10 cellular contexts compared by ENCODE assay signal in the genomic region with DNA sequence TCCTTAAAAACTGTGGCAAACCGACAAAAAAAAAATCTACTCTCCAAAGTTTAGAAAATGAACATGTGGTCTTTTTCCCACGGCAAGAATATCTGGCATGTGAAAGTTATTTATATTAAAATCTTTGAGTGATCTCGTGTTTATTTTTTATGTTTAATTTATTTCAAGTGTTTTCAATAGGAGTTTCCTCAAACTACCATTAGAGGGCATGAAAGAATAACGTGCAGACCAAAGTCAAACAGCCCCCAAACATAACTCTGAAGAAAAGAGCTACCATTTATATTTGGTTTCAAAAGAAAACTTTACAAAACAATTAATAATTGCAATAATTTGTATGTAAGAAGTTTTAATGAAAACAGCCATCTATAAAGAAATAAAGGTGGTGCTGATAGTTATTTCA.
DNase-seq lines count a peak whose midpoint lies in the region; FAIRE-seq and TF ChIP-seq lines count a peak whose summit lies in the region.
"Had no signal": no experiment of that assay in that cellular context is flagged by ENCODE, and none has a peak within 500 bp of the region (broad histone marks: within the 10 kb centered on the region; RNA-seq: fewer than 3 reads in every experiment).

No MANE protein-coding gene starts in this region.

- H3K27ac ChIP-seq in VCaP = no peak overlapping the region
- no peak overlapping the region for H3K27ac ChIP-seq in vagina
- H3K27ac ChIP-seq: HL-60 had no signal

- H3K4me1 ChIP-seq in vagina = no peaks in the 10 kb centered on the region

- H3K9me3 ChIP-seq in vagina = no peaks in the 10 kb centered on the region

- no peak overlapping the region for H3K4me3 ChIP-seq in kidney epithelial cell (ENCODE audit: low read depth, low read length)
- no peak overlapping the region for H3K4me3 ChIP-seq in vagina

- no peak overlapping the region for H3K27ac Mint-ChIP-seq in activated CD4-positive, alpha-beta memory T cell treated with anti-CD3 and anti-CD28 coated beads, Interleukin-2, amount 10 ng/mL, durations not matched to agents 7 days and 5 days
- H3K27ac Mint-ChIP-seq: effector memory CD8-positive, alpha-beta T cell had no signal

- no peaks in the 10 kb centered on the region for H3K36me3 Mint-ChIP-seq in activated CD4-positive, alpha-beta memory T cell treated with anti-CD3 and anti-CD28 coated beads, Interleukin-2, amount 10 ng/mL, durations not matched to agents 7 days and 5 days (ENCODE audit: low read depth)

- no peak for TF ChIP-seq POLR2A in vagina (IDR thresholded peaks at IDR 0.05)
- no peak for TF ChIP-seq POLR2A in GM12891 (IDR thresholded peaks at IDR 0.05; ENCODE audit: low read depth, low read length)

- no peaks in the 10 kb centered on the region for H3K9me3 Mint-ChIP-seq in activated CD4-positive, alpha-beta memory T cell treated with anti-CD3 and anti-CD28 coated beads, Interleukin-2, amount 10 ng/mL, durations not matched to agents 7 days and 5 days
- H3K9me3 Mint-ChIP-seq: effector memory CD8-positive, alpha-beta T cell had no signal

- H3K27me3 Mint-ChIP-seq in activated CD4-positive, alpha-beta memory T cell treated with anti-CD3 and anti-CD28 coated beads, Interleukin-2, amount 10 ng/mL, durations not matched to agents 7 days and 5 days = no peaks in the 10 kb centered on the region
- H3K27me3 Mint-ChIP-seq: effector memory CD8-positive, alpha-beta T cell had no signal

- no peak for FAIRE-seq in GM12891 (lab: Jason Lieb, UNC)

- peak; percentile 71 for TF ChIP-seq CTCF in VCaP (conservative IDR thresholded peaks at IDR 0.05)
- peak; percentile 31 for TF ChIP-seq CTCF in kidney epithelial cell (IDR thresholded peaks at IDR 0.05; ENCODE audit: insufficient read depth, low read length, poor library complexity, severe bottlenecking)
- no peak for TF ChIP-seq CTCF in vagina (IDR thresholded peaks at IDR 0.05)

- H3K4me1 Mint-ChIP-seq in activated CD4-positive, alpha-beta memory T cell treated with anti-CD3 and anti-CD28 coated beads, Interleukin-2, amount 10 ng/mL, durations not matched to agents 7 days and 5 days = no peaks in the 10 kb centered on the region

- H3K36me3 ChIP-seq in kidney epithelial cell (ENCODE audit: control insufficient read depth, insufficient read depth, low read length) (no peaks in the 10 kb centered on the region), vagina (no peaks in the 10 kb centered on the region)

- intact Hi-C loops in vagina (cut with DNase I) = no loop called here

- CTCF ChIA-PET in HEK293T (lab: Yijun Ruan, JAX) = interaction anchor here (0.7 to 1.4 kb wide), 2 partner anchors 72 to 500 kb away, joined by 3 to 4 read pairs; no protein-coding TSS in a partner anchor
- CTCF ChIA-PET in activated CD4-positive, alpha-beta memory T cell treated with anti-CD3 and anti-CD28 coated beads, Interleukin-2, amount 10 ng/mL, durations not matched to agents 7 days and 5 days (lab: Charles Lee) = no interaction called here

- DNase-seq in AG20443 (ENCODE audit: low spot score) (peak; percentile 41), HEK293T (ENCODE audit: extremely low spot score) (peak; percentile 12), kidney epithelial cell (ENCODE audit: low read depth) (no peak), vagina (ENCODE audit: extremely low spot score in 2 of 2) (no peak), GM12891 (ENCODE audit: insufficient read length, low spot score) (no peak), NOMO-1 treated with dmso at 0.1 percent for 144 hours (lab: John Stamatoyannopoulos, UW; ENCODE audit: unreplicated experiment) (no peak)
- no peak for DNase-seq in activated CD4-positive, alpha-beta memory T cell treated with anti-CD3 and anti-CD28 coated beads, Interleukin-2, amount 10 ng/mL, durations not matched to agents 7 days and 5 days
- DNase-seq: effector memory CD8-positive, alpha-beta T cell had no signal

- no peaks in the 10 kb centered on the region for H3K27me3 ChIP-seq in kidney epithelial cell (ENCODE audit: control insufficient read depth, insufficient read depth, low read length)
- no peaks in the 10 kb centered on the region for H3K27me3 ChIP-seq in vagina

- POLR2A ChIA-PET in HEK293T (lab: Yijun Ruan, JAX) = no interaction called here
- POLR2A ChIA-PET in activated CD4-positive, alpha-beta memory T cell treated with anti-CD3 and anti-CD28 coated beads, Interleukin-2, amount 10 ng/mL, durations not matched to agents 7 days and 5 days (lab: Charles Lee) = no interaction called here

- no peak overlapping the region for H3K4me3 Mint-ChIP-seq in activated CD4-positive, alpha-beta memory T cell treated with anti-CD3 and anti-CD28 coated beads, Interleukin-2, amount 10 ng/mL, durations not matched to agents 7 days and 5 days
- H3K4me3 Mint-ChIP-seq: effector memory CD8-positive, alpha-beta T cell had no signal

TF ChIP-seq in HEK293T, 16 proteins besides CTCF, POLR2A, EP300 and RAD21:
- TF ChIP-seq, protein P1, sequence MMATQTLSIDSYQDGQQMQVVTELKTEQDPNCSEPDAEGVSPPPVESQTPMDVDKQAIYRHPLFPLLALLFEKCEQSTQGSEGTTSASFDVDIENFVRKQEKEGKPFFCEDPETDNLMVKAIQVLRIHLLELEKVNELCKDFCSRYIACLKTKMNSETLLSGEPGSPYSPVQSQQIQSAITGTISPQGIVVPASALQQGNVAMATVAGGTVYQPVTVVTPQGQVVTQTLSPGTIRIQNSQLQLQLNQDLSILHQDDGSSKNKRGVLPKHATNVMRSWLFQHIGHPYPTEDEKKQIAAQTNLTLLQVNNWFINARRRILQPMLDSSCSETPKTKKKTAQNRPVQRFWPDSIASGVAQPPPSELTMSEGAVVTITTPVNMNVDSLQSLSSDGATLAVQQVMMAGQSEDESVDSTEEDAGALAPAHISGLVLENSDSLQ (IDR thresholded peaks at IDR 0.05) = no peak

TF ChIP-seq in GM12891, 5 proteins besides CTCF, POLR2A, EP300 and RAD21:
- TF ChIP-seq PAX5 (IDR thresholded peaks at IDR 0.05; ENCODE audit: insufficient read depth, low read length, severe bottlenecking) = no peak
- TF ChIP-seq POU2F2 (IDR thresholded peaks at IDR 0.05; ENCODE audit: low read depth, low read length) = no peak
- TF ChIP-seq SPI1 (IDR thresholded peaks at IDR 0.05; ENCODE audit: low read depth, low read length) = no peak
- TF ChIP-seq TAF1 (IDR thresholded peaks at IDR 0.05; ENCODE audit: low read depth, low read length) = no peak
- no peak for TF ChIP-seq POLR2AphosphoS5 (IDR thresholded peaks at IDR 0.05; ENCODE audit: low read depth, low read length)

Comparison
In these comparisons a context has a peak if more than half of its experiments do, and no peak if none do; other contexts are left out.
1. DNase-seq: peak in AG20443 (single experiment) and HEK293T (single experiment); none in kidney epithelial cell (single experiment), activated CD4-positive, alpha-beta memory T cell treated with anti-CD3 and anti-CD28 coated beads, Interleukin-2, amount 10 ng/mL, durations not matched to agents 7 days and 5 days (single experiment), vagina (0 of 2), GM12891 (single experiment) and NOMO-1 treated with dmso at 0.1 percent for 144 hours (single experiment).
2. CTCF ChIP-seq: peak in VCaP (single experiment) and kidney epithelial cell (single experiment); none in vagina (0 of 3).